In genomic region chr4:7387925-7388324, GRCh38 we compare ENCODE assay signal across 20 cellular contexts. TPM values are rescaled to one million over a fixed set of nuclear protein-coding genes. Genes with fewer than 3 reads are reported as not detected.
DNase-seq lines count a peak whose midpoint lies in the region; ATAC-seq and TF ChIP-seq lines count a peak whose summit lies in the region.
"Had no signal": no experiment of that assay in that cellular context is flagged by ENCODE, and none has a peak within 500 bp of the region (broad histone marks: within the 10 kb centered on the region; RNA-seq: fewer than 3 reads in every experiment).

No MANE protein-coding gene starts in this region.

- no peak for ATAC-seq in natural killer cell
- ATAC-seq in GM18517 (IDR thresholded peaks at IDR 0.05; ENCODE audit: unreplicated experiment): no peak
- ATAC-seq in GM21619 (IDR thresholded peaks at IDR 0.05; ENCODE audit: unreplicated experiment): no peak
- ATAC-seq: HCT116 had no signal

- H3K4me3 Mint-ChIP-seq in chondrocyte (ENCODE audit: unreplicated experiment) (no peak overlapping the region), natural killer cell (no peak overlapping the region)
- H3K4me3 Mint-ChIP-seq: CD8-positive, alpha-beta memory T cell had no signal

- no peaks in the 10 kb centered on the region for H3K27me3 ChIP-seq in BLaER1
- H3K27me3 ChIP-seq: BE2C had no signal

- peak overlapping the region; percentile 40 for H3K4me2 ChIP-seq in BLaER1
- H3K4me2 ChIP-seq: PC-9 had no signal

- H3K27ac Mint-ChIP-seq in chondrocyte (ENCODE audit: unreplicated experiment): no peak overlapping the region
- no peak overlapping the region for H3K27ac Mint-ChIP-seq in natural killer cell
- H3K27ac Mint-ChIP-seq: CD8-positive, alpha-beta memory T cell had no signal

- peaks cover 29% of the 10 kb centered on the region; the same call in 1 of the 2 replicates for H4K20me1 ChIP-seq in BLaER1

- H3K36me3 ChIP-seq in BLaER1: no peaks in the 10 kb centered on the region
- H3K36me3 ChIP-seq: BE2C had no signal

- H3K4me3 ChIP-seq in BLaER1: no peak overlapping the region
- H3K4me3 ChIP-seq: PC-9, SK-N-MC had no signal

- no peak for TF ChIP-seq CTCF in chondrocyte (IDR thresholded peaks at IDR 0.05)
- no peak for TF ChIP-seq CTCF in natural killer cell (IDR thresholded peaks at IDR 0.05)

- H3K27ac ChIP-seq in BLaER1: no peak overlapping the region
- H3K27ac ChIP-seq: PC-9, SK-N-MC had no signal

- DNase-seq in D341Med (ENCODE audit: low spot score) (peak; percentile 7), chondrocyte (ENCODE audit: low spot score) (peak; percentile 51), natural killer cell (peak; percentile 4), amniotic stem cell (lab: John Stamatoyannopoulos, UW) (no peak)
- no peak for DNase-seq in activated CD4-positive, alpha-beta T cell treated with anti-CD3 and anti-CD28 coated beads, Interleukin-2, amount 50 U/mL, for 4 hours
- DNase-seq: BE2C; CD8-positive, alpha-beta memory T cell; DMS 273 treated with DMSO at 0.1 percent for 48 hours; NCI-H1436 treated with DMSO at 0.1 percent for 48 hours; NCI-H2081; NCI-H345; NCI-H526 treated with DMSO at 0.1 percent for 48 hours; PC-9 had no signal

- intact Hi-C loops in natural killer cell (cut with micrococcal nuclease): no loop called here

- no peaks in the 10 kb centered on the region for H3K9me3 ChIP-seq in BLaER1
- H3K9me3 ChIP-seq: BE2C had no signal

- H3K9me3 Mint-ChIP-seq in chondrocyte (ENCODE audit: low read depth): no peaks in the 10 kb centered on the region
- peaks cover 0 to 7% of the 10 kb centered on the region in 2 donors for H3K9me3 Mint-ChIP-seq in natural killer cell
- H3K9me3 Mint-ChIP-seq: CD8-positive, alpha-beta memory T cell had no signal

- H3K36me3 Mint-ChIP-seq in chondrocyte (ENCODE audit: low read depth) (peaks cover 1% of the 10 kb centered on the region), natural killer cell (no peaks in the 10 kb centered on the region)
- H3K36me3 Mint-ChIP-seq: CD8-positive, alpha-beta memory T cell had no signal

- no peak overlapping the region for H3K9ac ChIP-seq in BLaER1

- peaks cover 27% of the 10 kb centered on the region for H3K27me3 Mint-ChIP-seq in chondrocyte (ENCODE audit: low read depth)
- H3K27me3 Mint-ChIP-seq in natural killer cell (ENCODE audit: low read depth in 2 of 2): peaks cover 11 to 15% of the 10 kb centered on the region in 2 donors

- H3K4me1 Mint-ChIP-seq in chondrocyte (ENCODE audit: low read depth) (peaks cover 6% of the 10 kb centered on the region), natural killer cell (peaks cover 0 to 7% of the 10 kb centered on the region in 2 donors)
- H3K4me1 Mint-ChIP-seq: CD8-positive, alpha-beta memory T cell had no signal

- peaks cover 84% of the 10 kb centered on the region for H3K4me1 ChIP-seq in BLaER1
- H3K4me1 ChIP-seq: BE2C had no signal

RNA-seq across cellular contexts. Expression of gene PSAPL1, which starts 46.8 kb away (rescaled TPM):
- total RNA-seq in chondrocyte: not detected in 3 replicates
- not detected for total RNA-seq in natural killer cell
- total RNA-seq: CD8-positive, alpha-beta memory T cell; Daoy; HT1080 had no signal

Comparison
In these comparisons a context has a peak if more than half of its experiments do, and no peak if none do; other contexts are left out.
1. DNase-seq: peak in D341Med (single experiment), chondrocyte (single experiment) and natural killer cell (single experiment); none in activated CD4-positive, alpha-beta T cell treated with anti-CD3 and anti-CD28 coated beads, Interleukin-2, amount 50 U/mL, for 4 hours (0 of 2) and amniotic stem cell (single experiment).